Comparison of ENCODE assay signal across 1 cellular context in genomic region chr20:33016581-33017109, GRCh38.
TF ChIP-seq lines count a peak whose summit lies in the region.

No MANE protein-coding gene starts in this region.

TF ChIP-seq in HepG2, 621 proteins besides CTCF, POLR2A, EP300 and RAD21 (continued from another document):
- TF ChIP-seq HMGXB3 (CRISPR knock-in tag; IDR thresholded peaks at IDR 0.05; ENCODE audit: borderline replicate concordance) (no peak), RXRB (CRISPR knock-in tag; IDR thresholded peaks at IDR 0.05; ENCODE audit: borderline replicate concordance) (no peak), REPIN1 (CRISPR knock-in tag; IDR thresholded peaks at IDR 0.05; ENCODE audit: borderline replicate concordance, low read depth) (no peak), HNRNPL (IDR thresholded peaks at IDR 0.05; ENCODE audit: low read depth, low read length) (peak; percentile 43; the same call in 1 of the 2 replicates), PAF1 (CRISPR knock-in tag; IDR thresholded peaks at IDR 0.05) (no peak), ZNF354B (CRISPR knock-in tag; IDR thresholded peaks at IDR 0.05) (no peak), ZNF318 (CRISPR knock-in tag; IDR thresholded peaks at IDR 0.05) (no peak), NFAT5 (CRISPR knock-in tag; IDR thresholded peaks at IDR 0.05) (no peak), ZNF737 (CRISPR knock-in tag; IDR thresholded peaks at IDR 0.05; ENCODE audit: borderline replicate concordance) (no peak), HNRNPH1 (optimal IDR thresholded peaks at IDR 0.05; ENCODE audit: low read depth, low read length) (peak; percentile 29), ZNF704 (CRISPR knock-in tag; IDR thresholded peaks at IDR 0.05; ENCODE audit: borderline replicate concordance) (no peak), AKAP8 (CRISPR knock-in tag; IDR thresholded peaks at IDR 0.05) (peak; percentile 72; the same call in 1 of the 2 replicates)
